1 cellular context compared by ENCODE assay signal in genomic region chr4:7547368-7548040, GRCh38.
TF ChIP-seq lines count a peak whose summit lies in the region.

No MANE protein-coding gene starts in this region.

TF ChIP-seq in SK-N-SH treated with all-trans-retinoic acid at 6 μM for 48 hours, 23 proteins besides CTCF, POLR2A, EP300 and RAD21 (continued from another document):
- TF ChIP-seq TSHZ2 (CRISPR knock-in tag; IDR thresholded peaks at IDR 0.05), result no peak
- no peak for TF ChIP-seq BACH2 (CRISPR knock-in tag; IDR thresholded peaks at IDR 0.05; ENCODE audit: borderline replicate concordance)
- TF ChIP-seq TCF4 (CRISPR knock-in tag; IDR thresholded peaks at IDR 0.05; ENCODE audit: borderline replicate concordance), result no peak; the same call in 1 of the 2 replicates
- TF ChIP-seq, protein P1, sequence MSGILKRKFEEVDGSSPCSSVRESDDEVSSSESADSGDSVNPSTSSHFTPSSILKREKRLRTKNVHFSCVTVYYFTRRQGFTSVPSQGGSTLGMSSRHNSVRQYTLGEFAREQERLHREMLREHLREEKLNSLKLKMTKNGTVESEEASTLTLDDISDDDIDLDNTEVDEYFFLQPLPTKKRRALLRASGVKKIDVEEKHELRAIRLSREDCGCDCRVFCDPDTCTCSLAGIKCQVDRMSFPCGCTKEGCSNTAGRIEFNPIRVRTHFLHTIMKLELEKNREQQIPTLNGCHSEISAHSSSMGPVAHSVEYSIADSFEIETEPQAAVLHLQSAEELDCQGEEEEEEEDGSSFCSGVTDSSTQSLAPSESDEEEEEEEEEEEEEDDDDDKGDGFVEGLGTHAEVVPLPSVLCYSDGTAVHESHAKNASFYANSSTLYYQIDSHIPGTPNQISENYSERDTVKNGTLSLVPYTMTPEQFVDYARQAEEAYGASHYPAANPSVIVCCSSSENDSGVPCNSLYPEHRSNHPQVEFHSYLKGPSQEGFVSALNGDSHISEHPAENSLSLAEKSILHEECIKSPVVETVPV (CRISPR knock-in tag; IDR thresholded peaks at IDR 0.05), result no peak
- TF ChIP-seq OSR1 (CRISPR knock-in tag; IDR thresholded peaks at IDR 0.05), result no peak
- no peak for TF ChIP-seq ZNF70 (CRISPR knock-in tag; IDR thresholded peaks at IDR 0.05)
- no peak for TF ChIP-seq RARB (CRISPR knock-in tag; IDR thresholded peaks at IDR 0.05)
- TF ChIP-seq ZFP30 (CRISPR knock-in tag; IDR thresholded peaks at IDR 0.05), result no peak
- no peak for TF ChIP-seq SNAI2 (CRISPR knock-in tag; IDR thresholded peaks at IDR 0.05)
- TF ChIP-seq ZC3H10 (CRISPR knock-in tag; IDR thresholded peaks at IDR 0.05), result no peak
- TF ChIP-seq PATZ1 (CRISPR knock-in tag; IDR thresholded peaks at IDR 0.05; ENCODE audit: borderline replicate concordance), result no peak
- TF ChIP-seq, protein P2, sequence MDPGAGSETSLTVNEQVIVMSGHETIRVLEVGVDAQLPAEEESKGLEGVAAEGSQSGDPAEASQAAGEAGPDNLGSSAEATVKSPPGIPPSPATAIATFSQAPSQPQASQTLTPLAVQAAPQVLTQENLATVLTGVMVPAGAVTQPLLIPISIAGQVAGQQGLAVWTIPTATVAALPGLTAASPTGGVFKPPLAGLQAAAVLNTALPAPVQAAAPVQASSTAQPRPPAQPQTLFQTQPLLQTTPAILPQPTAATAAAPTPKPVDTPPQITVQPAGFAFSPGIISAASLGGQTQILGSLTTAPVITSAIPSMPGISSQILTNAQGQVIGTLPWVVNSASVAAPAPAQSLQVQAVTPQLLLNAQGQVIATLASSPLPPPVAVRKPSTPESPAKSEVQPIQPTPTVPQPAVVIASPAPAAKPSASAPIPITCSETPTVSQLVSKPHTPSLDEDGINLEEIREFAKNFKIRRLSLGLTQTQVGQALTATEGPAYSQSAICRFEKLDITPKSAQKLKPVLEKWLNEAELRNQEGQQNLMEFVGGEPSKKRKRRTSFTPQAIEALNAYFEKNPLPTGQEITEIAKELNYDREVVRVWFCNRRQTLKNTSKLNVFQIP (CRISPR knock-in tag; IDR thresholded peaks at IDR 0.05; ENCODE audit: borderline replicate concordance, low read depth), result no peak
